Comparison of ENCODE assay signal across 29 cellular contexts in genomic region chr4:181672751-181673150, GRCh38.
"Had no signal": no experiment of that assay in that cellular context is flagged by ENCODE, and none has a peak within 500 bp of the region (broad histone marks: within the 10 kb centered on the region; RNA-seq: fewer than 3 reads in every experiment).

No MANE protein-coding gene starts in this region.

- ATAC-seq: activated CD4-positive, CD25-positive, alpha-beta regulatory T cell treated with anti-CD3 and anti-CD28 coated beads, Interleukin-2, amount 50 U/mL, for 24 hours; activated CD8-positive, alpha-beta T cell treated with anti-CD3 and anti-CD28 coated beads for 36 hours; activated T-cell treated with anti-CD3 and anti-CD28 coated beads, Interleukin-2, amount 50 U/mL, for 4 hours; activated T-helper 17 cell treated with anti-CD3 and anti-CD28 coated beads, Interleukin-2, amount 50 U/mL, for 72 hours; esophagus mucosa; foreskin keratinocyte; gastrocnemius medialis; heart left ventricle had no signal

- H3K4me1 ChIP-seq: foreskin keratinocyte, gastrocnemius medialis, heart left ventricle had no signal

- H3K27me3 ChIP-seq: brain microvascular endothelial cell, gastrocnemius medialis, heart left ventricle had no signal

- H3K36me3 ChIP-seq: brain microvascular endothelial cell, gastrocnemius medialis, heart left ventricle, WERI-Rb-1 had no signal

- H3K9me3 ChIP-seq: gastrocnemius medialis, heart left ventricle had no signal

- DNase-seq: activated B cell treated with CpG ODN at 0.5 μM for 24 hours; activated CD4-positive, alpha-beta T cell treated with anti-CD3 and anti-CD28 coated beads for 48 hours; activated CD4-positive, alpha-beta T cell treated with anti-CD3 and anti-CD28 coated beads, Interleukin-2, amount 50 U/mL, for 1 hour; activated CD4-positive, alpha-beta T cell treated with anti-CD3 and anti-CD28 coated beads, Interleukin-2, amount 50 U/mL, for 48 hours; activated CD8-positive, alpha-beta memory T cell treated with anti-CD3 and anti-CD28 coated beads for 24 hours; activated CD8-positive, alpha-beta T cell treated with anti-CD3 and anti-CD28 coated beads for 36 hours; activated effector memory CD4-positive, alpha-beta T cell treated with Interleukin-2 at 50 U/mL for 16 hours; activated gamma-delta T cell treated with Interleukin-2 at 50 U/mL for 16 hours; activated naive CD4-positive, alpha-beta T cell treated with anti-CD3 and anti-CD28 coated beads, Interleukin-2, amount 50 U/mL, for 16 hours; activated naive CD4-positive, alpha-beta T cell treated with Interleukin-2 at 50 U/mL for 16 hours; activated T-cell treated with anti-CD3 and anti-CD28 coated beads, Interleukin-2, amount 50 U/mL, for 4 hours; amniotic stem cell; anterior cingulate cortex; brain microvascular endothelial cell; dorsolateral prefrontal cortex; effector memory CD4-positive, alpha-beta T cell; endodermal cell; foreskin keratinocyte; gastrocnemius medialis; glutamatergic neuron; heart left ventricle; T1000; WERI-Rb-1 had no signal

- H3K4me3 ChIP-seq: coronary artery, dorsolateral prefrontal cortex, gastrocnemius medialis, heart left ventricle had no signal

- FAIRE-seq: astrocyte, bronchial epithelial cell had no signal

- H3K27ac ChIP-seq: brain microvascular endothelial cell, coronary artery, dorsolateral prefrontal cortex, foreskin keratinocyte, gastrocnemius medialis, heart left ventricle, WERI-Rb-1 had no signal
